ENCODE assay signal across 23 cellular contexts in the genomic region with DNA sequence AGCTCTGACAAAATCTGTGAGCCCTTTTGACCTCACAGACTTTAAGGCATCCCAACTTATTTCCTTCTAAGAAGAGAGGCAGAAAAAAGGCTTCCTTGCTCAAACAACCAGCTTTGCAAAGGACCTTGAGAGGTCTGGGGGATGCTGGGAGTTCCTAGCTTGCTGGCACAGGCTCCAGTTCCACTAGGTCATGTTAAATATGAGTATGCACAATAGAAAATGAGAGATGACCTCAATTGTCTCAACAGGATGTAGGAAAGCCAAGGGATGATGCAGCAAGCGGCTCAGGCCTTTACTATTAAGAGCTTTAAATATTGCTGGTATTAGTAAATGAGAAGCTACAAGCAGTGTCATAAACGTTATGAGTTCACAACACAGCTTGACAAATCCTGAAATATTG.
"Had no signal": no experiment of that assay in that cellular context is flagged by ENCODE, and none has a peak within 500 bp of the region (broad histone marks: within the 10 kb centered on the region; RNA-seq: fewer than 3 reads in every experiment).

No MANE protein-coding gene starts in this region.

- ATAC-seq: activated CD8-positive, alpha-beta T cell treated with anti-CD3 and anti-CD28 coated beads, Interleukin-2, amount 10 ng/mL, durations not matched to agents 7 days and 5 days; foreskin keratinocyte; left cardiac atrium; pancreas; psoas muscle; right cardiac atrium; stimulated activated effector memory CD8-positive, alpha-beta T cell treated with anti-CD3 and anti-CD28 coated beads, Interleukin-12 subunit alpha, Interleukin-12 subunit beta, amount 100 ng/mL, for 72 hours; T-cell had no signal

- H3K9me3 ChIP-seq: neutrophil, pancreas, psoas muscle, transverse colon had no signal

- H3K36me3 ChIP-seq: neutrophil, pancreas, stomach, transverse colon had no signal

- H3K27ac ChIP-seq: dorsolateral prefrontal cortex, epithelial cell of prostate, foreskin keratinocyte, neutrophil, pancreas, psoas muscle, skin epidermis, stomach, transverse colon had no signal

- H3K4me3 ChIP-seq: dorsolateral prefrontal cortex, pancreas, psoas muscle, skin epidermis, stomach, transverse colon had no signal

- DNase-seq: activated CD4-positive, alpha-beta T cell treated with anti-CD3 and anti-CD28 coated beads for 1 hour; activated CD4-positive, alpha-beta T cell treated with anti-CD3 and anti-CD28 coated beads, Interleukin-2, amount 50 U/mL, for 1 hour; activated CD8-positive, alpha-beta T cell treated with anti-CD3 and anti-CD28 coated beads, Interleukin-2, amount 10 ng/mL, durations not matched to agents 7 days and 5 days; activated gamma-delta T cell treated with Interleukin-2 at 50 U/mL for 16 hours; aorta; central memory CD4-positive, alpha-beta T cell; dorsolateral prefrontal cortex; left cardiac atrium; mesenchymal stem cell; pancreas; psoas muscle; right cardiac atrium; stimulated activated CD4-positive, alpha-beta T cell treated with anti-CD3 and anti-CD28 coated beads, Interleukin-1b, Interleukin-23, amount 100 ng/mL, for 48 hours; stomach; T-cell; transverse colon had no signal

- H3K27me3 ChIP-seq: foreskin keratinocyte, pancreas, stomach, transverse colon had no signal

- H3K4me1 ChIP-seq: pancreas, psoas muscle, stomach, transverse colon had no signal

- FAIRE-seq: pancreas, TTC549, urothelium cell line had no signal
